9 cellular contexts compared by ENCODE assay signal in the genomic region with DNA sequence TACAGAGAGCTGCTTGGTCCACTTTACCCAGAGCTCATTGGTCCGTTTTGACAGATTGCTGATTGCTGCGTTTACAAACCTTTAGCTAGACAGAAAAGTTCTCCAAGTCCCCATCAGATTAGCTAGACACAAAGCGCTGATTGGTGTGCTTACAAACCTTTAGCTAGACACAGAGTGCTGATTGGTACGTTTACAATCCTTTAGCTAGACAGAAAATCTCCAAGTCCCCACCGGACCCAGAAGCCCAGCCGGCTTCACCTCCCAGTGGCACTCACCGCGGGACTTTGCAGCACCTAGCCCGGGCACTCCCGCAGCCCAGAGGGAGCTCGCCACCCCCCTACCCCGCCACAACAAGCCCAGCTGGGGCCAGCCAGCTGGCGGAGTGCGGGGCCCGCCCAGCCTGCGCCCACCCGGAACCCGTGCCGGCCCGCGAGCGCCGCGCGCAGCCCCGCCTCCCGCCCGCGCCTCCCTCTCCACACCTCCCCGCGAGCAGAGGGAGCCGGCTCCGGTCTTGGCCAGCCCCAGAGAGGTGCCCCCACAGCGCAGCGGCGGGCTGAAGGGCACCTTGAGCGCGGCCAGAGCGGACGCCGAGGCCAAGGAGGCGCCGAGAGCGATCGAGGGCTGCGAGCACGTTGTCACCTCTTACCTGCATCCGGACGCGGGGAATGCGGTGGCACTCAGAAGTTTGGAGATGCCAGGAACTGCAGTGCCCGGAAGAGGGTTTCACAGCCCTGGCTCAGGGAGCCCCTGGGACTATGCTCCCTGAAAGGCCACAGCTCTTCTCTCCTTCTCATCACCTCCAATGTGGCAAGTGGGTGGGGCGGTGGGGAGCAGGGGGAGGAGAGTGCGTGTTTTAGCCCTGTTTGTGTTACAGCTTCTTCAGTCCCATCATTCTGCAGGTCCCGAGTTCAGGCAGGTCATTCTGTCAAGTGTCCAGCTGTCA.
DNase-seq lines count a peak whose midpoint lies in the region; ATAC-seq and TF ChIP-seq lines count a peak whose summit lies in the region.
"Had no signal": no experiment of that assay in that cellular context is flagged by ENCODE, and none has a peak within 500 bp of the region (broad histone marks: within the 10 kb centered on the region; RNA-seq: fewer than 3 reads in every experiment).

No MANE protein-coding gene starts in this region.

- TF ChIP-seq EP300 in stomach (IDR thresholded peaks at IDR 0.05): no peak

- intact Hi-C loops in body of pancreas (cut with DNase I) (no loop called here), stomach (cut with DNase I; ENCODE audit: low total_unique reads) (no loop called here)

- 15 to 19% methylated on average over 10 to 53 of the region's 55 CpGs for WGBS in body of pancreas, 2 donors
- 15 to 48% (median 21%) methylated on average over 12 to 55 of the region's 55 CpGs for WGBS in stomach, 5 donors

- no peak overlapping the region for H3K9ac ChIP-seq in iPS-18a (ENCODE audit: low read length)

- no peaks in the 10 kb centered on the region for H3K4me1 ChIP-seq in HEK293 (ENCODE audit: control insufficient read depth, insufficient read depth, low read length)
- H3K4me1 ChIP-seq in body of pancreas: no peaks in the 10 kb centered on the region
- H3K4me1 ChIP-seq in iPS-18a (ENCODE audit: control insufficient read depth, low read depth, low read length): peaks cover 10% of the 10 kb centered on the region
- H3K4me1 ChIP-seq in stomach: peaks cover 0 to 9% (median 0%) of the 10 kb centered on the region in 4 donors

- TF ChIP-seq POLR2A in body of pancreas (IDR thresholded peaks at IDR 0.05) (no peak), stomach (IDR thresholded peaks at IDR 0.05) (no peak)

- no peaks in the 10 kb centered on the region for H3K9me3 ChIP-seq in HEK293 (ENCODE audit: control insufficient read depth, insufficient read depth, low read depth, low read length)
- no peaks in the 10 kb centered on the region for H3K9me3 ChIP-seq in body of pancreas
- H3K9me3 ChIP-seq in iPS-18a (ENCODE audit: control insufficient read depth, low read depth, low read length): no peaks in the 10 kb centered on the region
- H3K9me3 ChIP-seq in stomach: peaks cover 0 to 6% (median 3%) of the 10 kb centered on the region in 4 donors

- POLR2A ChIA-PET in HEK293 (lab: Yijun Ruan, JAX): no interaction called here

- H3K36me3 ChIP-seq in HEK293 (ENCODE audit: control insufficient read depth in 2 of 2, insufficient read depth in 1 of 2, low read length in 2 of 2) (no peaks in the 10 kb centered on the region), body of pancreas (replicated peaks in 1 of 2; ENCODE audit: insufficient read depth in 1 of 2, low read depth in 2 of 2) (no peaks in the 10 kb centered on the region), iPS-18a (ENCODE audit: control insufficient read depth, low read depth, low read length) (no peaks in the 10 kb centered on the region), stomach (no peaks in the 10 kb centered on the region)

- CTCF ChIA-PET in HEK293 (lab: Yijun Ruan, JAX): no interaction called here

- H3K27me3 ChIP-seq in body of pancreas (no peaks in the 10 kb centered on the region), iPS-18a (ENCODE audit: control insufficient read depth, insufficient read depth, low read length) (peaks cover 13% of the 10 kb centered on the region), stomach (peaks cover 0 to 16% (median 0%) of the 10 kb centered on the region in 3 donors)

- ATAC-seq in body of pancreas: peak; percentile 52

- H3K27ac ChIP-seq in HEK293 (ENCODE audit: extremely low read depth, low read depth, low read length) (no peak overlapping the region), body of pancreas (peak overlapping the region in 1 of 4 donors; percentile 17), iPS-18a (ENCODE audit: low read length) (no peak overlapping the region), stomach (peak overlapping the region in 1 of 5 donors; percentile 18)

- DNase-seq in body of pancreas: peak; percentile 15 to 48 (median 16)
- DNase-seq in stomach: no peak
- DNase-seq in NCI-H1694 (lab: John Stamatoyannopoulos, UW): no peak
- DNase-seq in D341Med (ENCODE audit: low spot score): no peak
- no peak for DNase-seq in T-helper 9 cell
- no peak for DNase-seq in HT-29 (ENCODE audit: low spot score)
- DNase-seq: NCI-H1417 treated with DMSO at 0.1 percent for 48 hours had no signal

- peak overlapping the region; percentile 61 for H3K4me3 ChIP-seq in HEK293 (ENCODE audit: low read depth, low read length)
- H3K4me3 ChIP-seq in body of pancreas: peak overlapping the region in 1 of 2 donors; percentile 23
- peak overlapping the region; percentile 69 for H3K4me3 ChIP-seq in iPS-18a (ENCODE audit: low read length)
- H3K4me3 ChIP-seq in stomach: peak overlapping the region; percentile 19 to 46 (median 38)

- no peak for TF ChIP-seq CTCF in HEK293 (tag by site-specific recombination; IDR thresholded peaks at IDR 0.05)
- TF ChIP-seq CTCF in body of pancreas (IDR thresholded peaks at IDR 0.05): no peak
- no peak for TF ChIP-seq CTCF in stomach (IDR thresholded peaks at IDR 0.05)

TF ChIP-seq in HEK293, 187 proteins besides CTCF, POLR2A, EP300 and RAD21:
- no peak for TF ChIP-seq KLF16 (tag by site-specific recombination; IDR thresholded peaks at IDR 0.05)
- no peak for TF ChIP-seq BCL11B (tag by site-specific recombination; IDR thresholded peaks at IDR 0.05; ENCODE audit: low read depth)
- TF ChIP-seq ZNF174 (tag by site-specific recombination; IDR thresholded peaks at IDR 0.05): no peak
- TF ChIP-seq ZNF777 (tag by site-specific recombination; IDR thresholded peaks at IDR 0.05; ENCODE audit: borderline replicate concordance): no peak

Comparison
In these comparisons a context has a peak if more than half of its experiments do, and no peak if none do; other contexts are left out.
1. DNase-seq: peak in body of pancreas (4 of 4); none in stomach (single experiment), NCI-H1694 (single experiment), D341Med (single experiment), T-helper 9 cell (single experiment) and HT-29 (single experiment).